Comparison of ENCODE assay signal across 8 cellular contexts in the genomic region with DNA sequence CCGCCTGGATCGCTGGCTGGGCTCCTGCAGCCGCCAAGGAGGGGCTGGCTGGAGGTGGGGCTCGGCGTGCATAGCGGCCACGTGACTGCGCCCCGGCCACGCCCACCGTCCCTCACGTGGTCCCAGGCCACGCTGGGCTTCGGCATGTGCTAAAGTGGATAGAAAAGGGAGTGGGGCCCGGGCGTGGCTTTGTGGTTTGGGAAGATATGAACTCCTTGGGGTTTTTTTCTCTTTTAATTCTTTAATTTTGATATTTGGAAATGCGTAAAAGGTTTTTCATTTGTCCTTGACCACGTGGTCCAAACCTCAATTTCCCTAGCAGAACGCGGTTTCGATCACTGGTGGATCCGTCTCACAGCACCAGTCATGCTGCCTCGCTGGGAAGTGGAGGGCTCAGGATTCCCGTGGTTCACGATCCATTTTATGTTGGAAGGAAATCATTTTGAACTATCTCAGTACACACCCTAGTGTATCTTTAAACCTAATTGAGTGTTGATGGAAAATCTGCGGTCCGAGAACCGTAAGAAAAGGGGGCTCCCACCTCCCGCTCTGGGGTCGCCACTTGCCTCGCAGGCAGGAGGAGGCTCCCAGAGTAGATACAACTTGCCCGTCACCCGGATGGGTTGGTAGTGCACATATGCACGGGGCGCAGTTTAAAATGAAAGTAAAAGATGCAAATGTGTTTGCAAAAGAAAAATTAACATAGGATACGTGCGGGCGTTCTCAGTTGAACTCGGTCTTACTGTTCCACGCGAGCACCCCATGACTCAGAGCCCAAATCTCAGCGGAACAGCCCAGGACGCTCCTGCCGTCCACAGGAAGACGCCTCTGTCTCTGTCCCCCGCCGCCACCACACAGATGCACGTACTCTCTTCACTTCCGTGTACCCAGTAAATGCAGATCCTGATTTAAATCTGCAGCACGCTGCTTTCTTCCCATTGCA.
DNase-seq lines count a peak whose midpoint lies in the region; ATAC-seq, FAIRE-seq and TF ChIP-seq lines count a peak whose summit lies in the region.

No MANE protein-coding gene starts in this region.

- no peaks in the 10 kb centered on the region for H3K36me3 ChIP-seq in KOPT-K1 (ENCODE audit: insufficient read depth, low read length)
- no peaks in the 10 kb centered on the region for H3K36me3 ChIP-seq in ascending aorta
- H3K36me3 ChIP-seq in small intestine (ENCODE audit: control insufficient read depth in 2 of 2, insufficient read depth in 2 of 2, low read length in 2 of 2): no peaks in the 10 kb centered on the region

- H3K4me3 ChIP-seq in ascending aorta: peak overlapping the region; percentile 36 to 66
- H3K4me3 ChIP-seq in small intestine (ENCODE audit: low read depth in 1 of 2, low read length in 2 of 2): peak overlapping the region in 1 of 2 donors; percentile 59

- FAIRE-seq in small intestine (lab: Jason Lieb, UNC): no peak

- intact Hi-C loops in ascending aorta (cut with DNase I): no loop called here

- 51 to 53% (median 53%) methylated on average over 50 of the region's 50 CpGs for WGBS in small intestine, 3 donors

- peak overlapping the region; percentile 94 for H3K27ac ChIP-seq in KOPT-K1 (ENCODE audit: low read depth, low read length, poor library complexity, severe bottlenecking)
- peak overlapping the region; percentile 67 to 69 for H3K27ac ChIP-seq in ascending aorta
- H3K27ac ChIP-seq in small intestine (ENCODE audit: low read depth in 1 of 2, low read length in 1 of 2): peak overlapping the region in 1 of 2 donors; percentile 93

- H3K9me3 ChIP-seq in KOPT-K1 (ENCODE audit: insufficient read depth, low read length, poor library complexity, severe bottlenecking) (no peaks in the 10 kb centered on the region), ascending aorta (no peaks in the 10 kb centered on the region), small intestine (ENCODE audit: control insufficient read depth, low read depth) (no peaks in the 10 kb centered on the region)

- no peak for TF ChIP-seq CTCF in ascending aorta (IDR thresholded peaks at IDR 0.05)

- peak; percentile 93 for ATAC-seq in GM21825 (IDR thresholded peaks at IDR 0.05; ENCODE audit: unreplicated experiment)

- H3K27me3 ChIP-seq in ascending aorta (no peaks in the 10 kb centered on the region), small intestine (ENCODE audit: control insufficient read depth in 2 of 2, insufficient read depth in 2 of 2, low read length in 2 of 2) (no peaks in the 10 kb centered on the region)

- DNase-seq in DMS53 treated with DMSO at 0.1 percent for 48 hours (lab: John Stamatoyannopoulos, UW; ENCODE audit: unreplicated experiment) (peak; percentile 68), T-helper 9 cell (peak; percentile 52), ascending aorta (ENCODE audit: low spot score in 2 of 2) (peak in 1 of 2 donors; percentile 83), hypothalamus (lab: John Stamatoyannopoulos, UW) (peak in 37 of 51 donors; percentile 16 to 80 (median 50)), small intestine (peak; percentile 71), NCI-H1092 (lab: John Stamatoyannopoulos, UW) (no peak)

- peaks cover under 1 to 41% of the 10 kb centered on the region in 2 donors for H3K4me1 ChIP-seq in ascending aorta
- H3K4me1 ChIP-seq in small intestine (ENCODE audit: control insufficient read depth in 2 of 2, insufficient read depth in 1 of 2, low read depth in 1 of 2, low read length in 1 of 2): peaks cover 0 to under 1% of the 10 kb centered on the region in 2 donors
